8 cellular contexts compared by ENCODE assay signal in the genomic region with DNA sequence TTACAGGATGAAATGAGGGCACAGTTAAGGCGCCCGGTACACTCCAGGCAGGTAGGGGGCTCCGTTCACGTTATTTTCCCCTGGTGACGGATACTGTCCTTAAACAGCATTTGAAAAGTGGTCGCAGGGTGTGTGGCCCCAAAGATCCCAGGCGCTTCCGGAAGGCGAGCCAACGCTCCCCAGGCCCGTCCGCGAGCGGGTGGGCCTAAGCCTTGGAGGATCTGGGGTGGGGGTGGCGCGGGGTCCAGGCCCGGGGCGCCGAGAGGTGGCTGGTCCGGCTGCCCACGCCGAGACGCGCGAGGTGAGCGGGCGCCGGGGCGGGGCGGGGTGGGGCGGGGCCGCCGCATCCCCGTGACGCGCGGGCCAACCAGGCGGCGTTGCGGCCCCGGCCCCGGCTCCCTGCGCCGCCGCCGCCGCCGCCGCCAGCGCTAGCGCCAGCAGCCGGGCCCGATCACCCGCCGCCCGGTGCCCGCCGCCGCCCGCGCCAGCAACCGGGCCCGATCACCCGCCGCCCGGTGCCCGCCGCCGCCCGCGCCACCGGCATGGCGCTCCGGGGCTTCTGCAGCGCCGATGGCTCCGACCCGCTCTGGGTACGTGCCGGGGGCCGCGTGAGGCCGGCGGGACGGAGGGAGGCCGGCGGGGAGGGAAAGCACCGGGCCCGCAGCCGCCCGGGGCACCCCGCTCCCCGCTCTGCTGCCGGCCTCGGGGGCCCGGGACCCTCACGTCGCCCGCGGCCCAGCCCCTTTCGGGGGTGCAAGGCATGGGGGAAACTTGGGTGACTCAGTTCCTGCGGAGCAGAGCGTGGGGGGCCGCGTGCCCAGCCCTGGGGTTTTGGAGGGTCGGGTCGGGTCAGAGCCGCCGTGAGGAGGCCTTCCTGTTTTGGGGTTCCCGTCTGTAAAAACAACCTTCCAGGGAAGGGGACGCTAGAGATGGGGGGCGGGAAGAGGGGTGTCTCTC. TPM values are rescaled to one million over a fixed set of nuclear protein-coding genes. Genes with fewer than 3 reads are reported as not detected.
DNase-seq lines count a peak whose midpoint lies in the region; ATAC-seq and TF ChIP-seq lines count a peak whose summit lies in the region.

A gene (plus strand): TSS at position 407 of the 957 bp plus-strand sequence. CDS start 136 bp downstream, at position 543.

- H3K4me1 ChIP-seq in body of pancreas, result peaks cover 31% of the 10 kb centered on the region

- H3K36me3 ChIP-seq in body of pancreas (replicated peaks in 1 of 2; ENCODE audit: insufficient read depth in 1 of 2, low read depth in 2 of 2), result no peaks in the 10 kb centered on the region

- POLR2A ChIA-PET in AG04450 (lab: Yijun Ruan, JAX), result interaction anchor here (0.8 to 1.4 kb wide), 4 partner anchors 34 to 70 kb away, joined by 3 to 6 read pairs (median 4); no protein-coding TSS in a partner anchor

- no peak for TF ChIP-seq CTCF in AG04450 (IDR thresholded peaks at IDR 0.05; ENCODE audit: low read depth, low read length)
- no peak for TF ChIP-seq CTCF in HL-60 (IDR thresholded peaks at IDR 0.05; ENCODE audit: insufficient read depth, low read length)
- TF ChIP-seq CTCF in body of pancreas (IDR thresholded peaks at IDR 0.05), result no peak

- DNase-seq in AG04450 (ENCODE audit: low read depth, low spot score) (no peak), HL-60 (ENCODE audit: low read depth in 1 of 2, low spot score in 1 of 2) (peak in 1 of 2 experiments; percentile 34), T-helper 22 cell (ENCODE audit: low read depth) (peak; percentile 53), body of pancreas (peak; percentile 38 to 63 (median 47)), iPS-NIHi11 (ENCODE audit: low spot score) (peak; percentile 91)
- DNase-seq in stimulated activated CD4-positive, alpha-beta T cell treated with anti-CD3 and anti-CD28 coated beads, Interleukin-12 subunit alpha, Interleukin-12 subunit beta, amount 100 ng/mL, for 24 hours (ENCODE audit: low read depth in 2 of 2), result peak; percentile 30 to 41

- TF ChIP-seq POLR2A in body of pancreas (IDR thresholded peaks at IDR 0.05), result peak in 1 of 3 donors; percentile 14

- H3K27me3 ChIP-seq in AG04450 (ENCODE audit: control insufficient read depth, insufficient read depth, low read length) (no peaks in the 10 kb centered on the region), HL-60 (ENCODE audit: insufficient read depth, poor library complexity, severe bottlenecking) (no peaks in the 10 kb centered on the region), body of pancreas (no peaks in the 10 kb centered on the region)

- H3K4me3 ChIP-seq in AG04450 (ENCODE audit: low read depth, low read length), result peak within 1 kb of the TSS; percentile 97
- H3K4me3 ChIP-seq in HL-60 (replicated peaks; ENCODE audit: insufficient read depth, low read length), result peak within 1 kb of the TSS; percentile 74
- H3K4me3 ChIP-seq in body of pancreas, result peak within 1 kb of the TSS; percentile 47 to 53

- ATAC-seq in GM19023 (IDR thresholded peaks at IDR 0.05; ENCODE audit: unreplicated experiment) (peak; percentile 66), body of pancreas (peak; percentile 90), HG03520 (IDR thresholded peaks at IDR 0.05; ENCODE audit: unreplicated experiment) (no peak)

- peak within 1 kb of the TSS; percentile 77 for H3K27ac ChIP-seq in AG04450 (ENCODE audit: low read depth, low read length)
- peak within 1 kb of the TSS; percentile 52 for H3K27ac ChIP-seq in HL-60 (replicated peaks)
- peak within 1 kb of the TSS; percentile 25 to 80 (median 74) for H3K27ac ChIP-seq in body of pancreas

- CTCF ChIA-PET in AG04450 (lab: Charles Lee), result interaction anchor here (0.6 to 1.2 kb wide), 2 partner anchors 8 to 75 kb away, joined by 5 read pairs; no protein-coding TSS in a partner anchor

- 0 to 1% methylated on average over 6 to 87 of the region's 112 CpGs for WGBS in body of pancreas, 2 donors

- H3K9me3 ChIP-seq in AG04450 (ENCODE audit: control insufficient read depth, insufficient read depth, low read length) (no peaks in the 10 kb centered on the region), body of pancreas (no peaks in the 10 kb centered on the region)

- intact Hi-C loops in body of pancreas (cut with DNase I), result no loop called here

RNA-seq across cellular contexts. Expression of the gene that starts here (rescaled TPM):
- 69.7 and 102 TPM in 2 replicates for polyA plus RNA-seq in AG04450 (2011; rRNA removed)
- 290 and 395 TPM in 2 replicates for polyA minus RNA-seq in AG04450 (2011; rRNA and poly(A)+ RNA removed)
- total RNA-seq in body of pancreas, result 10 to 100 TPM; 12.7 to 23.1 TPM
